In the genomic region with DNA sequence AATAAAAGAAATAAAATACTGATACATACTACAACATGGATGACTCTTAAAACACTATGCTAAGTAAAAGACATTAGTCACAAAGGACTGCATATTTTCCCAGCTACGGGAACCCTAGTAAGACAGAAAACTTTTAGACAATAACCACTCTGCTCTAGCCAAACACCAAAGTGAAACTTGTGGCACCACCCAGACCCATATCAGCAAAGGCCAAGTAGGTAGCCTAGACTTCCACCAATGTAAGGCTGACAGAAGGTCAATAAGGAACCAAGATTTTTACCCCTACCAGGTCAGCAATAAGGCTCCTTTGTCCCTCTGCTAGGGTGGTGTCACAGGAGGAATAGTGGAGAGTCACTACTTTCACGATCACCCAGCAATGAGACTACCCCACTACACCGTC, we compare ENCODE assay signal across 3 cellular contexts.
TF ChIP-seq lines count a peak whose summit lies in the region.

No MANE protein-coding gene starts in this region.

TF ChIP-seq in SK-N-SH, 30 proteins besides CTCF, POLR2A, EP300 and RAD21:
- TF ChIP-seq TAF1 (IDR thresholded peaks at IDR 0.05; ENCODE audit: borderline replicate concordance, low read depth, low read length) (no peak), GABPA (IDR thresholded peaks at IDR 0.05; ENCODE audit: low read depth) (no peak), TEAD4 (IDR thresholded peaks at IDR 0.05; ENCODE audit: borderline replicate concordance, insufficient read depth) (no peak), YY1 (IDR thresholded peaks at IDR 0.05; ENCODE audit: low read depth) (no peak)
- TF ChIP-seq, protein P1, sequence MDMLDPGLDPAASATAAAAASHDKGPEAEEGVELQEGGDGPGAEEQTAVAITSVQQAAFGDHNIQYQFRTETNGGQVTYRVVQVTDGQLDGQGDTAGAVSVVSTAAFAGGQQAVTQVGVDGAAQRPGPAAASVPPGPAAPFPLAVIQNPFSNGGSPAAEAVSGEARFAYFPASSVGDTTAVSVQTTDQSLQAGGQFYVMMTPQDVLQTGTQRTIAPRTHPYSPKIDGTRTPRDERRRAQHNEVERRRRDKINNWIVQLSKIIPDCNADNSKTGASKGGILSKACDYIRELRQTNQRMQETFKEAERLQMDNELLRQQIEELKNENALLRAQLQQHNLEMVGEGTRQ (IDR thresholded peaks at IDR 0.05; ENCODE audit: borderline replicate concordance, low read depth, low read length) = no peak
- TF ChIP-seq, protein P2, sequence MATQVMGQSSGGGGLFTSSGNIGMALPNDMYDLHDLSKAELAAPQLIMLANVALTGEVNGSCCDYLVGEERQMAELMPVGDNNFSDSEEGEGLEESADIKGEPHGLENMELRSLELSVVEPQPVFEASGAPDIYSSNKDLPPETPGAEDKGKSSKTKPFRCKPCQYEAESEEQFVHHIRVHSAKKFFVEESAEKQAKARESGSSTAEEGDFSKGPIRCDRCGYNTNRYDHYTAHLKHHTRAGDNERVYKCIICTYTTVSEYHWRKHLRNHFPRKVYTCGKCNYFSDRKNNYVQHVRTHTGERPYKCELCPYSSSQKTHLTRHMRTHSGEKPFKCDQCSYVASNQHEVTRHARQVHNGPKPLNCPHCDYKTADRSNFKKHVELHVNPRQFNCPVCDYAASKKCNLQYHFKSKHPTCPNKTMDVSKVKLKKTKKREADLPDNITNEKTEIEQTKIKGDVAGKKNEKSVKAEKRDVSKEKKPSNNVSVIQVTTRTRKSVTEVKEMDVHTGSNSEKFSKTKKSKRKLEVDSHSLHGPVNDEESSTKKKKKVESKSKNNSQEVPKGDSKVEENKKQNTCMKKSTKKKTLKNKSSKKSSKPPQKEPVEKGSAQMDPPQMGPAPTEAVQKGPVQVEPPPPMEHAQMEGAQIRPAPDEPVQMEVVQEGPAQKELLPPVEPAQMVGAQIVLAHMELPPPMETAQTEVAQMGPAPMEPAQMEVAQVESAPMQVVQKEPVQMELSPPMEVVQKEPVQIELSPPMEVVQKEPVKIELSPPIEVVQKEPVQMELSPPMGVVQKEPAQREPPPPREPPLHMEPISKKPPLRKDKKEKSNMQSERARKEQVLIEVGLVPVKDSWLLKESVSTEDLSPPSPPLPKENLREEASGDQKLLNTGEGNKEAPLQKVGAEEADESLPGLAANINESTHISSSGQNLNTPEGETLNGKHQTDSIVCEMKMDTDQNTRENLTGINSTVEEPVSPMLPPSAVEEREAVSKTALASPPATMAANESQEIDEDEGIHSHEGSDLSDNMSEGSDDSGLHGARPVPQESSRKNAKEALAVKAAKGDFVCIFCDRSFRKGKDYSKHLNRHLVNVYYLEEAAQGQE (IDR thresholded peaks at IDR 0.05; ENCODE audit: low read depth, low read length) = no peak
- TF ChIP-seq, protein P3, sequence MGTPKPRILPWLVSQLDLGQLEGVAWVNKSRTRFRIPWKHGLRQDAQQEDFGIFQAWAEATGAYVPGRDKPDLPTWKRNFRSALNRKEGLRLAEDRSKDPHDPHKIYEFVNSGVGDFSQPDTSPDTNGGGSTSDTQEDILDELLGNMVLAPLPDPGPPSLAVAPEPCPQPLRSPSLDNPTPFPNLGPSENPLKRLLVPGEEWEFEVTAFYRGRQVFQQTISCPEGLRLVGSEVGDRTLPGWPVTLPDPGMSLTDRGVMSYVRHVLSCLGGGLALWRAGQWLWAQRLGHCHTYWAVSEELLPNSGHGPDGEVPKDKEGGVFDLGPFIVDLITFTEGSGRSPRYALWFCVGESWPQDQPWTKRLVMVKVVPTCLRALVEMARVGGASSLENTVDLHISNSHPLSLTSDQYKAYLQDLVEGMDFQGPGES (IDR thresholded peaks at IDR 0.05; ENCODE audit: low read depth, low read length) = no peak

TF ChIP-seq in SK-N-SH treated with all-trans-retinoic acid at 6 μM for 48 hours, 23 proteins besides CTCF, POLR2A, EP300 and RAD21:
- TF ChIP-seq, protein P4, sequence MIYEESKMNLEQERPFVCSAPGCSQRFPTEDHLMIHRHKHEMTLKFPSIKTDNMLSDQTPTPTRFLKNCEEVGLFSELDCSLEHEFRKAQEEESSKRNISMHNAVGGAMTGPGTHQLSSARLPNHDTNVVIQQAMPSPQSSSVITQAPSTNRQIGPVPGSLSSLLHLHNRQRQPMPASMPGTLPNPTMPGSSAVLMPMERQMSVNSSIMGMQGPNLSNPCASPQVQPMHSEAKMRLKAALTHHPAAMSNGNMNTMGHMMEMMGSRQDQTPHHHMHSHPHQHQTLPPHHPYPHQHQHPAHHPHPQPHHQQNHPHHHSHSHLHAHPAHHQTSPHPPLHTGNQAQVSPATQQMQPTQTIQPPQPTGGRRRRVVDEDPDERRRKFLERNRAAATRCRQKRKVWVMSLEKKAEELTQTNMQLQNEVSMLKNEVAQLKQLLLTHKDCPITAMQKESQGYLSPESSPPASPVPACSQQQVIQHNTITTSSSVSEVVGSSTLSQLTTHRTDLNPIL (CRISPR knock-in tag; IDR thresholded peaks at IDR 0.05; ENCODE audit: low read depth) = no peak
- TF ChIP-seq ZNF70 (CRISPR knock-in tag; IDR thresholded peaks at IDR 0.05) (no peak), TOX (CRISPR knock-in tag; IDR thresholded peaks at IDR 0.05; ENCODE audit: borderline replicate concordance) (no peak), OSR1 (CRISPR knock-in tag; IDR thresholded peaks at IDR 0.05) (no peak), SNAI2 (CRISPR knock-in tag; IDR thresholded peaks at IDR 0.05) (no peak), TCF4 (CRISPR knock-in tag; IDR thresholded peaks at IDR 0.05; ENCODE audit: borderline replicate concordance) (no peak), ZC3H10 (CRISPR knock-in tag; IDR thresholded peaks at IDR 0.05) (no peak)
- TF ChIP-seq, protein P5, sequence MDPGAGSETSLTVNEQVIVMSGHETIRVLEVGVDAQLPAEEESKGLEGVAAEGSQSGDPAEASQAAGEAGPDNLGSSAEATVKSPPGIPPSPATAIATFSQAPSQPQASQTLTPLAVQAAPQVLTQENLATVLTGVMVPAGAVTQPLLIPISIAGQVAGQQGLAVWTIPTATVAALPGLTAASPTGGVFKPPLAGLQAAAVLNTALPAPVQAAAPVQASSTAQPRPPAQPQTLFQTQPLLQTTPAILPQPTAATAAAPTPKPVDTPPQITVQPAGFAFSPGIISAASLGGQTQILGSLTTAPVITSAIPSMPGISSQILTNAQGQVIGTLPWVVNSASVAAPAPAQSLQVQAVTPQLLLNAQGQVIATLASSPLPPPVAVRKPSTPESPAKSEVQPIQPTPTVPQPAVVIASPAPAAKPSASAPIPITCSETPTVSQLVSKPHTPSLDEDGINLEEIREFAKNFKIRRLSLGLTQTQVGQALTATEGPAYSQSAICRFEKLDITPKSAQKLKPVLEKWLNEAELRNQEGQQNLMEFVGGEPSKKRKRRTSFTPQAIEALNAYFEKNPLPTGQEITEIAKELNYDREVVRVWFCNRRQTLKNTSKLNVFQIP (CRISPR knock-in tag; IDR thresholded peaks at IDR 0.05; ENCODE audit: borderline replicate concordance, low read depth) = no peak
- TF ChIP-seq, protein P6, sequence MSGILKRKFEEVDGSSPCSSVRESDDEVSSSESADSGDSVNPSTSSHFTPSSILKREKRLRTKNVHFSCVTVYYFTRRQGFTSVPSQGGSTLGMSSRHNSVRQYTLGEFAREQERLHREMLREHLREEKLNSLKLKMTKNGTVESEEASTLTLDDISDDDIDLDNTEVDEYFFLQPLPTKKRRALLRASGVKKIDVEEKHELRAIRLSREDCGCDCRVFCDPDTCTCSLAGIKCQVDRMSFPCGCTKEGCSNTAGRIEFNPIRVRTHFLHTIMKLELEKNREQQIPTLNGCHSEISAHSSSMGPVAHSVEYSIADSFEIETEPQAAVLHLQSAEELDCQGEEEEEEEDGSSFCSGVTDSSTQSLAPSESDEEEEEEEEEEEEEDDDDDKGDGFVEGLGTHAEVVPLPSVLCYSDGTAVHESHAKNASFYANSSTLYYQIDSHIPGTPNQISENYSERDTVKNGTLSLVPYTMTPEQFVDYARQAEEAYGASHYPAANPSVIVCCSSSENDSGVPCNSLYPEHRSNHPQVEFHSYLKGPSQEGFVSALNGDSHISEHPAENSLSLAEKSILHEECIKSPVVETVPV (CRISPR knock-in tag; IDR thresholded peaks at IDR 0.05) = no peak

TF ChIP-seq in K562, 482 proteins besides CTCF, POLR2A, EP300 and RAD21:
- TF ChIP-seq PCBP2 (IDR thresholded peaks at IDR 0.05; ENCODE audit: low read depth, low read length, poor library complexity, severe bottlenecking) = no peak
- TF ChIP-seq ARID2 (IDR thresholded peaks at IDR 0.05) = no peak
- no peak for TF ChIP-seq KDM5B (IDR thresholded peaks at IDR 0.05; ENCODE audit: insufficient replicate concordance, low read depth, low read length)
- TF ChIP-seq, protein P7, sequence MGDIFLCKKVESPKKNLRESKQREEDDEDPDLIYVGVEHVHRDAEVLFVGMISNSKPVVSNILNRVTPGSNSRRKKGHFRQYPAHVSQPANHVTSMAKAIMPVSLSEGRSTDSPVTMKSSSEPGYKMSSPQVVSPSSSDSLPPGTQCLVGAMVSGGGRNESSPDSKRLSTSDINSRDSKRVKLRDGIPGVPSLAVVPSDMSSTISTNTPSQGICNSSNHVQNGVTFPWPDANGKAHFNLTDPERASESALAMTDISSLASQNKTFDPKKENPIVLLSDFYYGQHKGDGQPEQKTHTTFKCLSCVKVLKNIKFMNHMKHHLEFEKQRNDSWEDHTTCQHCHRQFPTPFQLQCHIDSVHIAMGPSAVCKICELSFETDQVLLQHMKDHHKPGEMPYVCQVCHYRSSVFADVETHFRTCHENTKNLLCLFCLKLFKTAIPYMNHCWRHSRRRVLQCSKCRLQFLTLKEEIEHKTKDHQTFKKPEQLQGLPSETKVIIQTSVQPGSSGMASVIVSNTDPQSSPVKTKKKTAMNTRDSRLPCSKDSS (IDR thresholded peaks at IDR 0.05; ENCODE audit: low read depth, partially characterized antibody) = no peak
- TF ChIP-seq MAFK (IDR thresholded peaks at IDR 0.05; ENCODE audit: low read length) = no peak
- TF ChIP-seq STAT5B (CRISPR knock-in tag; IDR thresholded peaks at IDR 0.05) = no peak
- TF ChIP-seq, protein P8, sequence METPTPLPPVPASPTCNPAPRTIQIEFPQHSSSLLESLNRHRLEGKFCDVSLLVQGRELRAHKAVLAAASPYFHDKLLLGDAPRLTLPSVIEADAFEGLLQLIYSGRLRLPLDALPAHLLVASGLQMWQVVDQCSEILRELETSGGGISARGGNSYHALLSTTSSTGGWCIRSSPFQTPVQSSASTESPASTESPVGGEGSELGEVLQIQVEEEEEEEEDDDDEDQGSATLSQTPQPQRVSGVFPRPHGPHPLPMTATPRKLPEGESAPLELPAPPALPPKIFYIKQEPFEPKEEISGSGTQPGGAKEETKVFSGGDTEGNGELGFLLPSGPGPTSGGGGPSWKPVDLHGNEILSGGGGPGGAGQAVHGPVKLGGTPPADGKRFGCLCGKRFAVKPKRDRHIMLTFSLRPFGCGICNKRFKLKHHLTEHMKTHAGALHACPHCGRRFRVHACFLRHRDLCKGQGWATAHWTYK (CRISPR knock-in tag; IDR thresholded peaks at IDR 0.05) = no peak
- TF ChIP-seq E2F3 (CRISPR knock-in tag; IDR thresholded peaks at IDR 0.05) = no peak
- TF ChIP-seq NCOR1 (IDR thresholded peaks at IDR 0.05) = no peak
- TF ChIP-seq JUND (IDR thresholded peaks at IDR 0.05; ENCODE audit: borderline replicate concordance, low read depth, low read length) = no peak
- TF ChIP-seq JUND (tag; IDR thresholded peaks at IDR 0.05; ENCODE audit: borderline replicate concordance, low read depth, low read length) = no peak
- no peak for TF ChIP-seq ZSCAN29 (IDR thresholded peaks at IDR 0.05)
- TF ChIP-seq, protein P9, sequence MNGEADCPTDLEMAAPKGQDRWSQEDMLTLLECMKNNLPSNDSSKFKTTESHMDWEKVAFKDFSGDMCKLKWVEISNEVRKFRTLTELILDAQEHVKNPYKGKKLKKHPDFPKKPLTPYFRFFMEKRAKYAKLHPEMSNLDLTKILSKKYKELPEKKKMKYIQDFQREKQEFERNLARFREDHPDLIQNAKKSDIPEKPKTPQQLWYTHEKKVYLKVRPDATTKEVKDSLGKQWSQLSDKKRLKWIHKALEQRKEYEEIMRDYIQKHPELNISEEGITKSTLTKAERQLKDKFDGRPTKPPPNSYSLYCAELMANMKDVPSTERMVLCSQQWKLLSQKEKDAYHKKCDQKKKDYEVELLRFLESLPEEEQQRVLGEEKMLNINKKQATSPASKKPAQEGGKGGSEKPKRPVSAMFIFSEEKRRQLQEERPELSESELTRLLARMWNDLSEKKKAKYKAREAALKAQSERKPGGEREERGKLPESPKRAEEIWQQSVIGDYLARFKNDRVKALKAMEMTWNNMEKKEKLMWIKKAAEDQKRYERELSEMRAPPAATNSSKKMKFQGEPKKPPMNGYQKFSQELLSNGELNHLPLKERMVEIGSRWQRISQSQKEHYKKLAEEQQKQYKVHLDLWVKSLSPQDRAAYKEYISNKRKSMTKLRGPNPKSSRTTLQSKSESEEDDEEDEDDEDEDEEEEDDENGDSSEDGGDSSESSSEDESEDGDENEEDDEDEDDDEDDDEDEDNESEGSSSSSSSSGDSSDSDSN (IDR thresholded peaks at IDR 0.05; ENCODE audit: borderline replicate concordance in 1 of 2, low read depth in 2 of 2, low read length in 2 of 2) = no peak
- no peak for TF ChIP-seq ZNF830 (CRISPR knock-in tag; IDR thresholded peaks at IDR 0.05)
- TF ChIP-seq HDAC1 (IDR thresholded peaks at IDR 0.05) = no peak
- no peak for TF ChIP-seq HMGN3 (IDR thresholded peaks at IDR 0.05; ENCODE audit: borderline replicate concordance, extremely low read depth, insufficient read length, low read depth, low read length)
